8 cellular contexts compared by ENCODE assay signal in the genomic region with DNA sequence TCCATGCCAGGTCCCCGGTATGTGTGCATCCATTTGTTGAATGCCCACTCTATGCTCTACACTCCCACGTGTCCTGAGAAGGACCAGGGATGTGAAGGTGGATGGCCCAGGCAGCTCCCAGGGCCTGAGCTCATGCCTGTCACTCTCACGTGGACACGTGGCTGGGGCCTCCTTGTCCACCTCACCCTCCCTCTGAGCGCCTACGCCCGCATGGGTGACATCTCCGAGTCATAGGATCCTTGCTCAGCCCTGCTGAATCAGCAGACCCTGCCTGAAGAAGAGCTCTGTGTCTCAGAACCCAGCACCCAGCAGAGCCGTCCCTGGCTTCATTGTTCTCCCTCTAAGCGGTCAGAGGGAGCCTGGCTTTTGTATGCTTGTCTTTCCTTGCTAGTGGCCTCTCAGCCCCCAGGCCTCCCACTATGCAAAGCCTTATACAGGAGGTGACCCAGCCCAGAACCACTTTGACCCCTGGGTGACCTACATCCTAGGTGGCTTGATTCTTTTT.
DNase-seq lines count a peak whose midpoint lies in the region; TF ChIP-seq lines count a peak whose summit lies in the region.

No MANE protein-coding gene starts in this region.

- peaks cover 17% of the 10 kb centered on the region for H3K79me2 ChIP-seq in smooth muscle cell (ENCODE audit: low read depth)

- H3K9me3 Mint-ChIP-seq in immature natural killer cell = no peaks in the 10 kb centered on the region

- WGBS in smooth muscle cell (ENCODE audit: low lambda C conversion rate) = 20% methylated on average over 10 of the region's 10 CpGs
- 53% methylated on average over 10 of the region's 10 CpGs for WGBS in prostate gland

- H3K9ac ChIP-seq in smooth muscle cell (ENCODE audit: low read depth) = peak overlapping the region; percentile 61

- H3K4me3 ChIP-seq in smooth muscle cell (no peak overlapping the region), prostate gland (no peak overlapping the region)

- H3K27ac Mint-ChIP-seq in immature natural killer cell = no peak overlapping the region

- H3K9me3 ChIP-seq in smooth muscle cell (replicated peaks; ENCODE audit: low read depth) (no peaks in the 10 kb centered on the region), prostate gland (no peaks in the 10 kb centered on the region)

- intact Hi-C loops in prostate gland (cut with DNase I) = no loop called here

- H3K27me3 ChIP-seq in smooth muscle cell (ENCODE audit: low read depth) (no peaks in the 10 kb centered on the region), prostate gland (replicated peaks; ENCODE audit: insufficient read depth) (no peaks in the 10 kb centered on the region)

- H4K20me1 ChIP-seq in smooth muscle cell (ENCODE audit: low read depth) = peaks cover 93% of the 10 kb centered on the region

- TF ChIP-seq CTCF in smooth muscle cell (IDR thresholded peaks at IDR 0.05; ENCODE audit: borderline replicate concordance, insufficient read depth, poor library complexity, severe bottlenecking) (no peak), prostate gland (IDR thresholded peaks at IDR 0.05) (no peak)

- no peaks in the 10 kb centered on the region for H3K36me3 ChIP-seq in smooth muscle cell (ENCODE audit: low read depth)
- no peaks in the 10 kb centered on the region for H3K36me3 ChIP-seq in prostate gland

- DNase-seq in HT1080 (ENCODE audit: low read depth) (peak; percentile 56), anterior cingulate cortex (lab: John Stamatoyannopoulos, UW) (peak in 34 of 58 donors; percentile 27 to 82 (median 56)), iPS-NIHi7 (ENCODE audit: extremely low spot score) (peak; percentile 53), smooth muscle cell (lab: John Stamatoyannopoulos, UW; ENCODE audit: unreplicated experiment) (no peak), NCI-H774 (lab: John Stamatoyannopoulos, UW) (no peak), 8988T (no peak), immature natural killer cell (no peak), prostate gland (ENCODE audit: low spot score) (no peak)

- H3K4me1 ChIP-seq in smooth muscle cell (ENCODE audit: low read depth) (peaks cover 60% of the 10 kb centered on the region), prostate gland (replicated peaks) (peaks cover 11% of the 10 kb centered on the region)

- no peak overlapping the region for H2AFZ ChIP-seq in smooth muscle cell (ENCODE audit: low read depth)

- no peaks in the 10 kb centered on the region for H3K36me3 Mint-ChIP-seq in immature natural killer cell

- H3K27ac ChIP-seq in smooth muscle cell (ENCODE audit: low read depth) = peak overlapping the region; percentile 63
- peak overlapping the region in 1 of 2 donors; percentile 37 for H3K27ac ChIP-seq in prostate gland

- no peak overlapping the region for H3K4me3 Mint-ChIP-seq in immature natural killer cell

- H3K4me1 Mint-ChIP-seq in immature natural killer cell = peaks cover 25 to 56% of the 10 kb centered on the region in 2 donors

- TF ChIP-seq POLR2A in prostate gland (IDR thresholded peaks at IDR 0.05) = no peak

- peak overlapping the region; percentile 61 for H3K4me2 ChIP-seq in smooth muscle cell

- peaks cover 11% of the 10 kb centered on the region for H3F3A ChIP-seq in smooth muscle cell (ENCODE audit: low read depth)

- peaks cover 0 to 6% (median 1%) of the 10 kb centered on the region in 3 donors for H3K27me3 Mint-ChIP-seq in immature natural killer cell (ENCODE audit: low read depth in 3 of 3)

Comparison
In these comparisons a context has a peak if more than half of its experiments do, and no peak if none do; other contexts are left out.
1. DNase-seq: peak in HT1080 (single experiment), anterior cingulate cortex (34 of 58) and iPS-NIHi7 (single experiment); none in smooth muscle cell (single experiment), NCI-H774 (single experiment), 8988T (single experiment), immature natural killer cell (0 of 3) and prostate gland (single experiment).